ENCODE assay signal across 24 cellular contexts in the genomic region with DNA sequence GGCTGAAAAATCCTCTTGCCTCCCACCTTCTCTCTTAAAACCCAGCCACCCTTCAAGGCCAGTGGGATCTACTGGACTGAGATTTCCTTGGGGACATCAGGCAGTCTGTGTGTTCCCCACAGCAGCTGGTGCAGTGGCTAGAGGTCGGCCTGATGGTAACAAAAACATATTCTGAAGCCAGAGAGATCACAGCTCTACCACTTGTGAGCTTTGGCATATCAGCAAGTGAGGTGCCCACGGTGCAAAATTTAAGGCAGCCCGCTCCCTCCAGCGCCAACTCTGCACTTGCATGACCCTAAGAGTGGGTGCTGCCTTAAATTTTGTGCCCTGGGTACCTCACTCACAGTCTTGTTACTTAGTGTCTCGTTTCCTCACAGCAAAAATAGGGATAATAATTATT.
"Had no signal": no experiment of that assay in that cellular context is flagged by ENCODE, and none has a peak within 500 bp of the region (broad histone marks: within the 10 kb centered on the region; RNA-seq: fewer than 3 reads in every experiment).

No MANE protein-coding gene starts in this region.

- H3K27ac Mint-ChIP-seq: dendritic cell treated with granulocyte-macrophage colony-stimulating factor and Interleukin-4, amounts not matched to agents 40 ng/mL and 50 ng/mL, for 4 days; effector memory CD8-positive, alpha-beta T cell; endodermal cell; mesothelial cell of epicardium had no signal

- H3K27me3 ChIP-seq: colonic mucosa, esophagus squamous epithelium, gastrocnemius medialis, heart right ventricle, left lung had no signal

- H3K27ac ChIP-seq: colonic mucosa, epithelial cell of prostate, esophagus squamous epithelium, gastrocnemius medialis, heart right ventricle, left lung, lower lobe of right lung had no signal

- H3K36me3 ChIP-seq: colonic mucosa, heart right ventricle had no signal

- H3K27me3 Mint-ChIP-seq: dendritic cell treated with granulocyte-macrophage colony-stimulating factor and Interleukin-4, amounts not matched to agents 40 ng/mL and 50 ng/mL, for 4 days; effector memory CD8-positive, alpha-beta T cell had no signal

- H3K4me3 ChIP-seq: colonic mucosa, esophagus squamous epithelium, gastrocnemius medialis, heart right ventricle, left lung, lower lobe of right lung, mucosa of descending colon had no signal

- H3K4me3 Mint-ChIP-seq: dendritic cell treated with granulocyte-macrophage colony-stimulating factor and Interleukin-4, amounts not matched to agents 40 ng/mL and 50 ng/mL, for 4 days; effector memory CD8-positive, alpha-beta T cell; endodermal cell; mesothelial cell of epicardium had no signal

- H3K4me1 ChIP-seq: colonic mucosa, esophagus squamous epithelium, gastrocnemius medialis, left lung, lower lobe of right lung had no signal

- H3K9me3 ChIP-seq: colonic mucosa, gastrocnemius medialis, left lung, lower lobe of right lung had no signal

- DNase-seq: cerebellar nuclear complex; colonic mucosa; cortex of kidney; effector CD8-positive, alpha-beta T cell; effector memory CD8-positive, alpha-beta T cell; endodermal cell; erythroblast; esophagus squamous epithelium; foreskin fibroblast; foreskin melanocyte; gastrocnemius medialis; glutamatergic neuron; head of caudate nucleus; heart right ventricle; hippocampal formation; left cardiac atrium; left lung; left ventricle myocardium superior; lower lobe of right lung; mesenchymal stem cell; mucosa of descending colon had no signal
